ENCODE assay signal across 8 cellular contexts in genomic region chrX:19739683-19740082, GRCh38.
A peak's percentile ranks its signal among the peaks of the same experiment; 100 is the strongest.
DNase-seq lines count a peak whose midpoint lies in the region; ATAC-seq and TF ChIP-seq lines count a peak whose summit lies in the region.

No MANE protein-coding gene starts in this region.

- H2AFZ ChIP-seq in ACC112 (ENCODE audit: low read length, unreplicated experiment), result no peak overlapping the region

- no peaks in the 10 kb centered on the region for H3K27me3 Mint-ChIP-seq in natural killer cell treated with Interleukin-12 subunit alpha and Interleukin-12 subunit beta and Interleukin-15 and Interleukin-18, amount 100 ng/mL, for 72 hours

- peak overlapping the region; percentile 34; the same call in 1 of the 2 replicates for H3K27ac ChIP-seq in ACC112 (ENCODE audit: low read depth, low read length)
- H3K27ac ChIP-seq in aorta (ENCODE audit: low read depth in 1 of 2, low read length in 2 of 2), result no peak overlapping the region

- peaks cover 44 to 55% of the 10 kb centered on the region in 2 donors for H3K4me1 Mint-ChIP-seq in natural killer cell treated with Interleukin-12 subunit alpha and Interleukin-12 subunit beta and Interleukin-15 and Interleukin-18, amount 100 ng/mL, for 72 hours (ENCODE audit: low read depth in 2 of 2)

- H3K4me3 ChIP-seq in ACC112 (ENCODE audit: low read depth, low read length) (no peak overlapping the region), epithelial cell of esophagus (ENCODE audit: low read length) (no peak overlapping the region), aorta (ENCODE audit: low read length in 2 of 2) (no peak overlapping the region)

- peak in 1 of 2 donors; percentile 67 for ATAC-seq in natural killer cell treated with Interleukin-12 subunit alpha and Interleukin-12 subunit beta and Interleukin-15 and Interleukin-18, amount 100 ng/mL, for 72 hours
- ATAC-seq in aorta (ENCODE audit: low FRiP score) (peak; percentile 71), GM19467 (IDR thresholded peaks at IDR 0.05; ENCODE audit: unreplicated experiment) (no peak)

- H3K79me2 ChIP-seq in ACC112 (ENCODE audit: control insufficient read depth, insufficient read depth, low read length, unreplicated experiment), result no peaks in the 10 kb centered on the region

- H3K27me3 ChIP-seq in ACC112 (ENCODE audit: insufficient read depth, low read length), result no peaks in the 10 kb centered on the region
- H3K27me3 ChIP-seq in aorta (ENCODE audit: control insufficient read depth in 1 of 2, insufficient read depth in 2 of 2, low read length in 1 of 2), result no peaks in the 10 kb centered on the region

- H3K4me3 Mint-ChIP-seq in natural killer cell treated with Interleukin-12 subunit alpha and Interleukin-12 subunit beta and Interleukin-15 and Interleukin-18, amount 100 ng/mL, for 72 hours, result no peak overlapping the region

- TF ChIP-seq CTCF in GM10266 (IDR thresholded peaks at IDR 0.05; ENCODE audit: control insufficient read depth, insufficient read depth, low read depth, missing control alignments) (peak; percentile 46), epithelial cell of esophagus (IDR thresholded peaks at IDR 0.05; ENCODE audit: insufficient read depth, low read depth, low read length, missing control alignments) (peak; percentile 68)

- H3K9me3 ChIP-seq in aorta (ENCODE audit: control insufficient read depth, low read length), result no peaks in the 10 kb centered on the region

- 58 to 71% methylated on average over 5 of the region's 5 CpGs for WGBS in aorta, 2 donors

- H3K27ac Mint-ChIP-seq in natural killer cell treated with Interleukin-12 subunit alpha and Interleukin-12 subunit beta and Interleukin-15 and Interleukin-18, amount 100 ng/mL, for 72 hours, result peak overlapping the region; percentile 63 to 65

- H3K9me3 Mint-ChIP-seq in natural killer cell treated with Interleukin-12 subunit alpha and Interleukin-12 subunit beta and Interleukin-15 and Interleukin-18, amount 100 ng/mL, for 72 hours, result no peaks in the 10 kb centered on the region

- intact Hi-C loops in aorta (cut with DNase I), result loop anchor here (5.0 to 10.0 kb wide), 2 partner anchors 145 to 148 kb away; partner anchors contain the start of gene SH3KBP1 (in 2 of the 2)

- no peaks in the 10 kb centered on the region for H3K36me3 ChIP-seq in ACC112 (ENCODE audit: insufficient read depth, low read length)
- H3K36me3 ChIP-seq in aorta (ENCODE audit: control insufficient read depth in 1 of 2, insufficient read depth in 2 of 2, low read length in 1 of 2), result no peaks in the 10 kb centered on the region

- DNase-seq in GM10266 (ENCODE audit: extremely low spot score) (no peak), NCI-H460 (ENCODE audit: extremely low read depth, low read depth) (peak; percentile 63), epithelial cell of esophagus (ENCODE audit: low read depth) (peak; percentile 71), aorta (peak; percentile 69 to 79)
- peak; percentile 49 to 57 for DNase-seq in activated CD4-positive, alpha-beta T cell treated with anti-CD3 and anti-CD28 coated beads, Interleukin-2, amount 50 U/mL, for 48 hours
- no peak for DNase-seq in natural killer cell treated with Interleukin-12 subunit alpha and Interleukin-12 subunit beta and Interleukin-15 and Interleukin-18, amount 100 ng/mL, for 72 hours (ENCODE audit: low spot score)

- no peaks in the 10 kb centered on the region for H3K36me3 Mint-ChIP-seq in natural killer cell treated with Interleukin-12 subunit alpha and Interleukin-12 subunit beta and Interleukin-15 and Interleukin-18, amount 100 ng/mL, for 72 hours

- peaks cover 6% of the 10 kb centered on the region for H3K4me1 ChIP-seq in ACC112 (ENCODE audit: control insufficient read depth, insufficient read depth, low read length, unreplicated experiment)
- no peaks in the 10 kb centered on the region for H3K4me1 ChIP-seq in aorta (ENCODE audit: control insufficient read depth in 1 of 2, insufficient read depth in 2 of 2, low read length in 2 of 2)

Comparison
In these comparisons a context has a peak if more than half of its experiments do, and no peak if none do; other contexts are left out.
1. DNase-seq: peak in NCI-H460 (single experiment), activated CD4-positive, alpha-beta T cell treated with anti-CD3 and anti-CD28 coated beads, Interleukin-2, amount 50 U/mL, for 48 hours (2 of 2), epithelial cell of esophagus (single experiment) and aorta (2 of 2); none in GM10266 (single experiment) and natural killer cell treated with Interleukin-12 subunit alpha and Interleukin-12 subunit beta and Interleukin-15 and Interleukin-18, amount 100 ng/mL, for 72 hours (single experiment).